10 cellular contexts compared by ENCODE assay signal in the genomic region with DNA sequence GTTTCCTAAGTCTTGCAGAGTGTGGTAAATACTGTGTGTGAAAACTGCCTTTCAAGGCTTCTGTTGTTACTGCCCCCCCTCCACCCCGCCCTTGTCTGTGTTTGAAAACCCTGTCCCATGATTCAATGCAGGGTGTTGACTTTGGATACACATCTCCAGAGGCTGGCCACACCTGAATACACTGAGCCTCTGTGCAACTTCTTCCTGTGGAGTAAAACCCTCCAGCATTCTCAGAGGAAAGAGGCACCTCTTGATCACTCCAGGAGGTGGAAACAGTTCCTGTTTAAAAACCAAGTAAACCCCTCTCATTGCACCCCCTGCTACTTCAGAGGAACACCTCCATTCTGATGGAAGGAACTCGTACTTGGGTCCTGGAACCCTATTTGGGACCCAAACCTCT.
DNase-seq lines count a peak whose midpoint lies in the region; ATAC-seq, FAIRE-seq and TF ChIP-seq lines count a peak whose summit lies in the region.
"Had no signal": no experiment of that assay in that cellular context is flagged by ENCODE, and none has a peak within 500 bp of the region (broad histone marks: within the 10 kb centered on the region; RNA-seq: fewer than 3 reads in every experiment).

No MANE protein-coding gene starts in this region.

- no peak overlapping the region for H3K27ac Mint-ChIP-seq in MCF 10A (ENCODE audit: low read depth, unreplicated experiment)
- H3K27ac Mint-ChIP-seq in naive thymus-derived CD4-positive, alpha-beta T cell: peak overlapping the region in 8 of 9 donors; percentile 10 to 80 (median 57)
- peak overlapping the region in 3 of 7 donors; percentile 22 to 52 (median 36) for H3K27ac Mint-ChIP-seq in CD4-positive, alpha-beta memory T cell

- DNase-seq in NCI-H460 (ENCODE audit: extremely low read depth, low read depth) (peak; percentile 62), MCF 10A (ENCODE audit: unreplicated experiment) (peak; percentile 59), GM12891 (ENCODE audit: insufficient read length, low spot score) (no peak), mesenteric fat pad (ENCODE audit: low spot score) (no peak)
- no peak for DNase-seq in naive thymus-derived CD4-positive, alpha-beta T cell
- DNase-seq in CD4-positive, alpha-beta memory T cell: no peak
- DNase-seq: NCI-H2171, psoas muscle had no signal

- peaks cover 5% of the 10 kb centered on the region for H3K4me1 Mint-ChIP-seq in MCF 10A (ENCODE audit: insufficient read depth, unreplicated experiment)
- peaks cover 15 to 61% (median 48%) of the 10 kb centered on the region in 7 donors for H3K4me1 Mint-ChIP-seq in naive thymus-derived CD4-positive, alpha-beta T cell
- peaks cover 16 to 53% (median 30%) of the 10 kb centered on the region in 4 donors for H3K4me1 Mint-ChIP-seq in CD4-positive, alpha-beta memory T cell

- no peaks in the 10 kb centered on the region for H3K9me3 ChIP-seq in ES-I3 (ENCODE audit: control insufficient read depth, insufficient read depth, low read length)
- H3K9me3 ChIP-seq in naive thymus-derived CD4-positive, alpha-beta T cell (ENCODE audit: control insufficient read depth in 2 of 3, low read length in 3 of 3): no peaks in the 10 kb centered on the region
- no peaks in the 10 kb centered on the region for H3K9me3 ChIP-seq in CD4-positive, alpha-beta memory T cell (ENCODE audit: control insufficient read depth in 1 of 2, low read length in 2 of 2)
- H3K9me3 ChIP-seq: psoas muscle had no signal

- no peaks in the 10 kb centered on the region for H3K9me3 Mint-ChIP-seq in MCF 10A (ENCODE audit: unreplicated experiment)
- no peaks in the 10 kb centered on the region for H3K9me3 Mint-ChIP-seq in naive thymus-derived CD4-positive, alpha-beta T cell
- no peaks in the 10 kb centered on the region for H3K9me3 Mint-ChIP-seq in CD4-positive, alpha-beta memory T cell

- no peak for TF ChIP-seq CTCF in MCF 10A (IDR thresholded peaks at IDR 0.05; ENCODE audit: unreplicated experiment)

- no peaks in the 10 kb centered on the region for H3K27me3 ChIP-seq in naive thymus-derived CD4-positive, alpha-beta T cell (ENCODE audit: control insufficient read depth in 2 of 2, insufficient read depth in 2 of 2, low read length in 2 of 2)
- H3K27me3 ChIP-seq in CD4-positive, alpha-beta memory T cell (ENCODE audit: insufficient read depth, low read length): no peaks in the 10 kb centered on the region

- ATAC-seq in naive thymus-derived CD4-positive, alpha-beta T cell: no peak
- ATAC-seq in HG03025 (IDR thresholded peaks at IDR 0.05; ENCODE audit: low FRiP score, unreplicated experiment): no peak
- ATAC-seq: psoas muscle had no signal

- BruUV-seq in MCF 10A (replicated peaks; lab: Mats Ljungman, UMichigan): no TSS peak

- H3K4me1 ChIP-seq in ES-I3 (ENCODE audit: insufficient read depth, low read length): peaks cover 46% of the 10 kb centered on the region
- H3K4me1 ChIP-seq in naive thymus-derived CD4-positive, alpha-beta T cell (ENCODE audit: control insufficient read depth in 2 of 2, insufficient read depth in 2 of 2, low read length in 2 of 2): peaks cover 10 to 29% of the 10 kb centered on the region in 2 donors
- peaks cover 12% of the 10 kb centered on the region for H3K4me1 ChIP-seq in CD4-positive, alpha-beta memory T cell (ENCODE audit: insufficient read depth, low read length)

- intact Hi-C loops in MCF 10A (cut with micrococcal nuclease): loop anchor here (10.0 kb wide), 1 partner anchor 653 kb away; a partner anchor contains a TSS
- intact Hi-C loops in naive thymus-derived CD4-positive, alpha-beta T cell (cut with micrococcal nuclease): loop anchor here in 1 of 2 donors (10.0 kb wide), 1 partner anchor 373 kb away; no protein-coding TSS in a partner anchor
- intact Hi-C loops in CD4-positive, alpha-beta memory T cell (cut with micrococcal nuclease): no loop called here

- no peak overlapping the region for H3K4me3 Mint-ChIP-seq in MCF 10A (ENCODE audit: unreplicated experiment)
- peak overlapping the region in 2 of 10 donors; percentile 15 to 34 for H3K4me3 Mint-ChIP-seq in naive thymus-derived CD4-positive, alpha-beta T cell
- H3K4me3 Mint-ChIP-seq in CD4-positive, alpha-beta memory T cell: no peak overlapping the region

- no peak overlapping the region for H3K4me3 ChIP-seq in naive thymus-derived CD4-positive, alpha-beta T cell (ENCODE audit: low read length)
- no peak overlapping the region for H3K4me3 ChIP-seq in CD4-positive, alpha-beta memory T cell (ENCODE audit: low read length in 2 of 2)
- H3K4me3 ChIP-seq: psoas muscle had no signal

- no peaks in the 10 kb centered on the region for H3K27me3 Mint-ChIP-seq in MCF 10A (ENCODE audit: insufficient read depth, unreplicated experiment)
- no peaks in the 10 kb centered on the region for H3K27me3 Mint-ChIP-seq in naive thymus-derived CD4-positive, alpha-beta T cell
- H3K27me3 Mint-ChIP-seq in CD4-positive, alpha-beta memory T cell: no peaks in the 10 kb centered on the region

- POLR2A ChIA-PET in MCF 10A (lab: Yijun Ruan, JAX): interaction anchor here (0.9 to 1.0 kb wide), 2 partner anchors 36 to 193 kb away, joined by 3 read pairs; no protein-coding TSS in a partner anchor
- POLR2A ChIA-PET in naive thymus-derived CD4-positive, alpha-beta T cell (lab: Charles Lee): no interaction called here
- POLR2A ChIA-PET in CD4-positive, alpha-beta memory T cell (lab: Charles Lee; ENCODE audit: partially characterized antibody): no interaction called here

- peak overlapping the region; percentile 9; the same call in 1 of the 2 replicates for H3K9ac ChIP-seq in ES-I3 (ENCODE audit: low read depth, low read length)

- CTCF ChIA-PET in MCF 10A (lab: Yijun Ruan, JAX): interaction anchor here (0.6 to 3.7 kb wide), 3 partner anchors 9 to 188 kb away, joined by 3 to 14 read pairs (median 3); no protein-coding TSS in a partner anchor
- CTCF ChIA-PET in naive thymus-derived CD4-positive, alpha-beta T cell (lab: Charles Lee): no interaction called here
- CTCF ChIA-PET in CD4-positive, alpha-beta memory T cell (lab: Charles Lee; ENCODE audit: partially characterized antibody): no interaction called here

- TF ChIP-seq POLR2A in GM12891 (IDR thresholded peaks at IDR 0.05; ENCODE audit: low read depth, low read length): no peak

- no peak for FAIRE-seq in GM12891 (lab: Jason Lieb, UNC)

- H3K36me3 Mint-ChIP-seq in MCF 10A (ENCODE audit: insufficient read depth, unreplicated experiment): no peaks in the 10 kb centered on the region
- peaks cover 0 to 31% (median 16%) of the 10 kb centered on the region in 5 donors for H3K36me3 Mint-ChIP-seq in naive thymus-derived CD4-positive, alpha-beta T cell
- peaks cover 14 to 18% of the 10 kb centered on the region in 2 donors for H3K36me3 Mint-ChIP-seq in CD4-positive, alpha-beta memory T cell

- no peaks in the 10 kb centered on the region for H3K36me3 ChIP-seq in ES-I3 (ENCODE audit: insufficient read depth, low read length)
- peaks cover 0 to 26% (median 0%) of the 10 kb centered on the region in 3 experiments for H3K36me3 ChIP-seq in naive thymus-derived CD4-positive, alpha-beta T cell (ENCODE audit: control insufficient read depth in 2 of 3, insufficient read depth in 3 of 3, low read length in 3 of 3)
- H3K36me3 ChIP-seq in CD4-positive, alpha-beta memory T cell (ENCODE audit: insufficient read depth, low read length): no peaks in the 10 kb centered on the region

- no peak overlapping the region for H3K27ac ChIP-seq in naive thymus-derived CD4-positive, alpha-beta T cell (ENCODE audit: low read depth, low read length)
- H3K27ac ChIP-seq in CD4-positive, alpha-beta memory T cell (ENCODE audit: low read depth, low read length): no peak overlapping the region
- H3K27ac ChIP-seq: psoas muscle had no signal

TF ChIP-seq in GM12891, 5 proteins besides CTCF, POLR2A, EP300 and RAD21:
- TF ChIP-seq POLR2AphosphoS5 (IDR thresholded peaks at IDR 0.05; ENCODE audit: low read depth, low read length) (no peak), SPI1 (IDR thresholded peaks at IDR 0.05; ENCODE audit: low read depth, low read length) (no peak), TAF1 (IDR thresholded peaks at IDR 0.05; ENCODE audit: low read depth, low read length) (no peak), POU2F2 (IDR thresholded peaks at IDR 0.05; ENCODE audit: low read depth, low read length) (no peak), PAX5 (IDR thresholded peaks at IDR 0.05; ENCODE audit: insufficient read depth, low read length, severe bottlenecking) (no peak)
TF ChIP-seq in GM12891: peak in this region for 0.

Comparison
In these comparisons a context has a peak if more than half of its experiments do, and no peak if none do; other contexts are left out.
1. DNase-seq: peak in NCI-H460 (single experiment) and MCF 10A (single experiment); none in naive thymus-derived CD4-positive, alpha-beta T cell (0 of 9), GM12891 (single experiment), CD4-positive, alpha-beta memory T cell (0 of 5) and mesenteric fat pad (single experiment).